In genomic region chr1:156654700-156655099, GRCh38 we compare ENCODE assay signal across 10 cellular contexts. TPM values are rescaled to one million over a fixed set of nuclear protein-coding genes. Genes with fewer than 3 reads are reported as not detected.
"Had no signal": no experiment of that assay in that cellular context is flagged by ENCODE, and none has a peak within 500 bp of the region (broad histone marks: within the 10 kb centered on the region; RNA-seq: fewer than 3 reads in every experiment).

No MANE protein-coding gene starts in this region.

- H3K4me3 ChIP-seq: heart left ventricle, lung, upper lobe of left lung had no signal

- H3K27ac ChIP-seq: brain microvascular endothelial cell, heart left ventricle, upper lobe of left lung had no signal

- H3K9me3 ChIP-seq: heart left ventricle, upper lobe of left lung had no signal

- DNase-seq: activated naive CD4-positive, alpha-beta T cell; activated T-cell treated with anti-CD3 and anti-CD28 coated beads for 4 hours; anterior cingulate cortex; brain microvascular endothelial cell; effector CD8-positive, alpha-beta T cell; heart left ventricle; upper lobe of left lung had no signal

- H3K36me3 ChIP-seq: brain microvascular endothelial cell, heart left ventricle, upper lobe of left lung had no signal

RNA-seq across cellular contexts. Expression of gene BCAN, which starts 12.8 kb away (rescaled TPM):
- total RNA-seq: pulmonary artery endothelial cell had no signal
- polyA plus RNA-seq: neural cell had no signal

RNA-seq across cellular contexts. Expression of gene HAPLN2, which starts 35.5 kb away (rescaled TPM):
- total RNA-seq: pulmonary artery endothelial cell had no signal
